ENCODE assay signal across 30 cellular contexts in the genomic region with DNA sequence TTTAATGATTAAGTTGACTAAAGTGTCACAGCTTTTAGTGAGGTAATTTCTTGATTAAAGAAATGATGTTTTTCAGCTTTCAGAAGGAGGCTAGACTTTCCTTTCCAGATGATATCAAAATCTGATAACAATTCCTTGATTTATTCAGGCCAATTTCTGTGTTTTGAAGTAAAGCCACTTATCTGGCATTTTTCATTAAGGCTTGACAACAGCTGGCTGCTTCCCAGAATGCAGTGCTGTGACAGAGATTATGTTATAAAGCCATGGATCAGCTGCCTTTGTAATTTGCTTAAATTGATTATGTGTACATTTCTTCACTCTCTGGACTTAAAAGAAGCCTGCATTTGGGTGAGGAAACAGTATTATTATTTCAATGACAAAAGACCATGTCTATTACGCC.
"Had no signal": no experiment of that assay in that cellular context is flagged by ENCODE, and none has a peak within 500 bp of the region (broad histone marks: within the 10 kb centered on the region; RNA-seq: fewer than 3 reads in every experiment).

No MANE protein-coding gene starts in this region.

- H3K27ac ChIP-seq: brain microvascular endothelial cell, Peyer's patch, SJSA1 had no signal

- H3K4me3 ChIP-seq: Peyer's patch, SJSA1 had no signal

- ATAC-seq: activated CD4-positive, alpha-beta T cell treated with anti-CD3 and anti-CD28 coated beads for 36 hours; activated CD4-positive, CD25-positive, alpha-beta regulatory T cell treated with anti-CD3 and anti-CD28 coated beads, Interleukin-2, amount 50 U/mL, for 24 hours; activated CD8-positive, alpha-beta T cell treated with anti-CD3 and anti-CD28 coated beads, Interleukin-2, amount 10 ng/mL, durations not matched to agents 7 days and 5 days; activated naive CD4-positive, alpha-beta T cell treated with anti-CD3 and anti-CD28 coated beads, Interleukin-2, amount 50 U/mL, for 72 hours; PC-3; WTC11 had no signal

- H3K9me3 ChIP-seq: Peyer's patch, SJSA1 had no signal

- H3K4me1 ChIP-seq: Peyer's patch, SJSA1 had no signal

- DNase-seq: activated CD4-positive, alpha-beta T cell treated with anti-CD3 and anti-CD28 coated beads for 36 hours; activated CD4-positive, alpha-beta T cell treated with anti-CD3 and anti-CD28 coated beads, Interleukin-2, amount 10 ng/mL, durations not matched to agents 7 days and 5 days; activated CD4-positive, alpha-beta T cell treated with anti-CD3 and anti-CD28 coated beads, Interleukin-2, amount 50 U/mL, for 48 hours; activated CD8-positive, alpha-beta T cell treated with anti-CD3 and anti-CD28 coated beads, Interleukin-2, amount 10 ng/mL, durations not matched to agents 7 days and 5 days; activated gamma-delta T cell treated with Interleukin-2 at 50 U/mL for 16 hours; activated naive CD4-positive, alpha-beta T cell treated with anti-CD3 and anti-CD28 coated beads for 36 hours; activated T-cell treated with anti-CD3 and anti-CD28 coated beads, Interleukin-2, amount 50 U/mL, for 24 hours; amniotic stem cell; aorta; brain microvascular endothelial cell; central memory CD4-positive, alpha-beta T cell; Karpas-422; NCI-H1105; NCI-H1417 treated with DMSO at 0.1 percent for 48 hours; NCI-H187 treated with DMSO at 0.1 percent for 48 hours; NCI-H2081; NCI-H226; NCI-H446 treated with DMSO at 0.1 percent for 48 hours; NCI-H526; NCI-H774; NK-92 treated with Interleukin-12 subunit alpha and Interleukin-12 subunit beta, amount 100 ng/mL, for 24 hours; PC-3; Peyer's patch; RPMI8226; SHP77 treated with DMSO at 0.1 percent for 48 hours; T1000 had no signal

- H3K36me3 ChIP-seq: brain microvascular endothelial cell, Peyer's patch, SJSA1 had no signal

- H3K27me3 ChIP-seq: brain microvascular endothelial cell, Peyer's patch, SJSA1 had no signal
